ENCODE assay signal across 8 cellular contexts in genomic region chr10:100872034-100872791, GRCh38. TPM values are rescaled to one million over a fixed set of nuclear protein-coding genes. Genes with fewer than 3 reads are reported as not detected.
DNase-seq lines count a peak whose midpoint lies in the region; ATAC-seq and TF ChIP-seq lines count a peak whose summit lies in the region.

No MANE protein-coding gene starts in this region.

- no peak overlapping the region for H3K4me3 ChIP-seq in fibroblast of villous mesenchyme (ENCODE audit: low read depth, low read length)

- no peak for ATAC-seq in HG03280 (IDR thresholded peaks at IDR 0.05; ENCODE audit: unreplicated experiment)
- ATAC-seq in HG02938 (IDR thresholded peaks at IDR 0.05; ENCODE audit: unreplicated experiment): no peak

- peak; percentile 51 for DNase-seq in AG08395 (ENCODE audit: low spot score)
- peak; percentile 55 for DNase-seq in NCI-H748 (lab: John Stamatoyannopoulos, UW; ENCODE audit: unreplicated experiment)
- DNase-seq in activated CD8-positive, alpha-beta memory T cell treated with anti-CD3 and anti-CD28 coated beads, Interleukin-2, amount 50 U/mL, for 4 hours: peak; percentile 48
- no peak for DNase-seq in fibroblast of villous mesenchyme (ENCODE audit: low read depth)
- DNase-seq in stimulated activated CD4-positive, alpha-beta T cell treated with anti-CD3 and anti-CD28 coated beads, Interleukin-12 subunit alpha, Interleukin-12 subunit beta, amount 100 ng/mL, for 48 hours (ENCODE audit: low read depth in 2 of 3, low spot score in 1 of 3): peak; percentile 31 to 66 (median 64)

- TF ChIP-seq CTCF in GM12874 (IDR thresholded peaks at IDR 0.05; ENCODE audit: insufficient read depth, low read depth, low read length) (peak; percentile 77), fibroblast of villous mesenchyme (IDR thresholded peaks at IDR 0.05; ENCODE audit: insufficient read depth, low read depth, low read length) (peak; percentile 37)

RNA-seq across cellular contexts. Expression of gene SLF2, which starts 40.5 kb away (rescaled TPM):
- total RNA-seq in fibroblast of villous mesenchyme: 42.2 and 55.7 TPM in 2 replicates
